20 cellular contexts compared by ENCODE assay signal in genomic region chr15:48888836-48889235, GRCh38. TPM values are rescaled to one million over a fixed set of nuclear protein-coding genes. Genes with fewer than 3 reads are reported as not detected.
DNase-seq lines count a peak whose midpoint lies in the region; ATAC-seq and TF ChIP-seq lines count a peak whose summit lies in the region.
"Had no signal": no experiment of that assay in that cellular context is flagged by ENCODE, and none has a peak within 500 bp of the region (broad histone marks: within the 10 kb centered on the region; RNA-seq: fewer than 3 reads in every experiment).

No MANE protein-coding gene starts in this region.

- WGBS in esophagus muscularis mucosa = 57% methylated on average over 1 of the region's 1 CpG
- WGBS in neuronal stem cell (ENCODE audit: extremely low coverage in 2 of 2, insufficient read length in 2 of 2, insufficient replicate concordance in 1 of 2), 2 donors = no CpG with 5 or more reads among the region's 1 CpG

- peaks cover 2% of the 10 kb centered on the region for H3K27me3 Mint-ChIP-seq in activated CD4-positive, alpha-beta T cell treated with anti-CD3 and anti-CD28 coated beads, Interleukin-2, amount 10 ng/mL, durations not matched to agents 24 days and 14 days

- ATAC-seq in HG03354 (IDR thresholded peaks at IDR 0.05; ENCODE audit: poor library complexity, severe bottlenecking, unreplicated experiment) (no peak), GM18909 (IDR thresholded peaks at IDR 0.05; ENCODE audit: poor library complexity, unreplicated experiment) (no peak)
- no peak for ATAC-seq in activated CD4-positive, CD25-positive, alpha-beta regulatory T cell treated with anti-CD3 and anti-CD28 coated beads, Interleukin-2, amount 50 U/mL, for 24 hours
- ATAC-seq: left colon had no signal

- H3K27ac Mint-ChIP-seq in activated CD4-positive, alpha-beta T cell treated with anti-CD3 and anti-CD28 coated beads, Interleukin-2, amount 10 ng/mL, durations not matched to agents 24 days and 14 days = peak overlapping the region; percentile 3

- no peak for TF ChIP-seq CTCF in esophagus muscularis mucosa (IDR thresholded peaks at IDR 0.05)

- no peak overlapping the region for H3K4me3 Mint-ChIP-seq in activated CD4-positive, alpha-beta T cell treated with anti-CD3 and anti-CD28 coated beads, Interleukin-2, amount 10 ng/mL, durations not matched to agents 24 days and 14 days

- H3K4me2 ChIP-seq in neuronal stem cell (ENCODE audit: insufficient read depth, low read length, poor library complexity, severe bottlenecking) = no peak overlapping the region

- no peak overlapping the region for H3K4me3 ChIP-seq in esophagus muscularis mucosa
- no peak overlapping the region for H3K4me3 ChIP-seq in neuronal stem cell (ENCODE audit: low read length in 2 of 2)
- H3K4me3 ChIP-seq: GM12878, skin epidermis had no signal

- H3K4me1 ChIP-seq in esophagus muscularis mucosa (peaks cover 0 to 5% (median 0%) of the 10 kb centered on the region in 4 donors), neuronal stem cell (ENCODE audit: control insufficient read depth in 2 of 2, insufficient read depth in 1 of 2, low read depth in 1 of 2, low read length in 2 of 2) (no peaks in the 10 kb centered on the region)

- TF ChIP-seq EP300 in esophagus muscularis mucosa (IDR thresholded peaks at IDR 0.05) = no peak

- TF ChIP-seq POLR2A in esophagus muscularis mucosa (IDR thresholded peaks at IDR 0.05; ENCODE audit: low read depth) = no peak

- H3K14ac ChIP-seq in neuronal stem cell (ENCODE audit: low read length) = no peak overlapping the region

- H2AFZ ChIP-seq in neuronal stem cell (ENCODE audit: low read length) = peak overlapping the region; percentile 56

- H4K91ac ChIP-seq in neuronal stem cell (ENCODE audit: low read depth, low read length, poor library complexity) = no peak overlapping the region

- intact Hi-C loops in activated CD4-positive, alpha-beta T cell treated with anti-CD3 and anti-CD28 coated beads, Interleukin-2, amount 10 ng/mL, durations not matched to agents 24 days and 14 days (cut with micrococcal nuclease) = loop anchor here (1.0 to 10.0 kb wide), 2 partner anchors 40 to 1246 kb away; no protein-coding TSS in a partner anchor
- intact Hi-C loops in esophagus muscularis mucosa (cut with DNase I) = no loop called here

- no peak overlapping the region for H2BK12ac ChIP-seq in neuronal stem cell (ENCODE audit: low read length)

- H3K36me3 ChIP-seq in esophagus muscularis mucosa = no peaks in the 10 kb centered on the region
- no peaks in the 10 kb centered on the region for H3K36me3 ChIP-seq in neuronal stem cell (replicated peaks in 1 of 2; ENCODE audit: control insufficient read depth in 2 of 2, insufficient read depth in 2 of 2, low read length in 2 of 2)

- H4K8ac ChIP-seq in neuronal stem cell (ENCODE audit: low read depth, low read length) = no peak overlapping the region

- H2BK15ac ChIP-seq in neuronal stem cell (ENCODE audit: low read length) = no peak overlapping the region

- H2AK5ac ChIP-seq in neuronal stem cell (ENCODE audit: low read depth, low read length) = no peak overlapping the region

- H3K9me3 Mint-ChIP-seq in activated CD4-positive, alpha-beta T cell treated with anti-CD3 and anti-CD28 coated beads, Interleukin-2, amount 10 ng/mL, durations not matched to agents 24 days and 14 days = no peaks in the 10 kb centered on the region

- H3K27me3 ChIP-seq in esophagus muscularis mucosa (no peaks in the 10 kb centered on the region), neuronal stem cell (ENCODE audit: control insufficient read depth in 3 of 3, insufficient read depth in 3 of 3, low read depth in 1 of 3, low read length in 3 of 3) (no peaks in the 10 kb centered on the region)

- no peaks in the 10 kb centered on the region for H3K79me1 ChIP-seq in neuronal stem cell (ENCODE audit: low read depth, low read length)

- H3K18ac ChIP-seq in neuronal stem cell (ENCODE audit: low read length) = no peak overlapping the region

- H3K4me1 Mint-ChIP-seq in activated CD4-positive, alpha-beta T cell treated with anti-CD3 and anti-CD28 coated beads, Interleukin-2, amount 10 ng/mL, durations not matched to agents 24 days and 14 days = peaks cover 21% of the 10 kb centered on the region

- no peak overlapping the region for H3K4ac ChIP-seq in neuronal stem cell (ENCODE audit: low read length)

- H3K36me3 Mint-ChIP-seq in activated CD4-positive, alpha-beta T cell treated with anti-CD3 and anti-CD28 coated beads, Interleukin-2, amount 10 ng/mL, durations not matched to agents 24 days and 14 days (ENCODE audit: low read depth) = peaks cover 4% of the 10 kb centered on the region

- peak overlapping the region; percentile 35 to 65 (median 48) for H3K27ac ChIP-seq in esophagus muscularis mucosa (replicated peaks in 1 of 4)
- H3K27ac ChIP-seq in neuronal stem cell (replicated peaks; ENCODE audit: low read length) = no peak overlapping the region
- H3K27ac ChIP-seq: 22Rv1, C4-2B had no signal

- no peak overlapping the region for H3K23ac ChIP-seq in neuronal stem cell (ENCODE audit: low read depth, low read length, poor library complexity)

- DNase-seq in activated CD4-positive, alpha-beta T cell treated with anti-CD3 and anti-CD28 coated beads, Interleukin-2, amount 10 ng/mL, durations not matched to agents 24 days and 14 days = no peak
- DNase-seq in activated CD4-positive, alpha-beta T cell treated with anti-CD3 and anti-CD28 coated beads, Interleukin-2, amount 50 U/mL, for 1 hour = no peak
- DNase-seq in esophagus muscularis mucosa (ENCODE audit: extremely low spot score) (no peak), neuronal stem cell (ENCODE audit: low spot score) (no peak), DMS53 (lab: John Stamatoyannopoulos, UW) (no peak)
- DNase-seq: activated gamma-delta T cell treated with Interleukin-2 at 50 U/mL for 16 hours; amygdala; DMS 273 treated with DMSO at 0.1 percent for 48 hours; GDM1; left colon; NCI-H69; OCI-M1; stimulated activated CD4-positive, alpha-beta T cell treated with anti-CD3 and anti-CD28 coated beads, Interleukin-4, amount 100 ng/mL, for 24 hours had no signal

- H3K9ac ChIP-seq in neuronal stem cell (ENCODE audit: low read depth, low read length, poor library complexity) = no peak overlapping the region

- H2BK120ac ChIP-seq in neuronal stem cell (ENCODE audit: low read depth, low read length) = no peak overlapping the region

- no peak overlapping the region for H2BK5ac ChIP-seq in neuronal stem cell (ENCODE audit: low read length)

- H3K9me3 ChIP-seq in esophagus muscularis mucosa (no peaks in the 10 kb centered on the region), neuronal stem cell (replicated peaks in 1 of 2; ENCODE audit: control insufficient read depth in 2 of 2, insufficient read depth in 1 of 2, low read depth in 1 of 2, low read length in 2 of 2) (no peaks in the 10 kb centered on the region)

RNA-seq across cellular contexts. Expression of gene EID1, which starts 10.9 kb away (rescaled TPM):
- total RNA-seq in activated CD4-positive, alpha-beta T cell treated with anti-CD3 and anti-CD28 coated beads, Interleukin-2, amount 10 ng/mL, durations not matched to agents 24 days and 14 days = 192 and 209 TPM in 2 replicates
- 100 to 1,000 TPM; 250 to 391 (median 334) TPM for total RNA-seq in esophagus muscularis mucosa
- polyA plus RNA-seq in neuronal stem cell (2013, experiment 1 of 2) = 245 TPM
- 255 TPM for polyA plus RNA-seq in neuronal stem cell (2013, experiment 2 of 2)
